Comparison of ENCODE assay signal across 11 cellular contexts in genomic region chr7:70040971-70041766, GRCh38.
A peak's percentile ranks its signal among the peaks of the same experiment; 100 is the strongest.
DNase-seq lines count a peak whose midpoint lies in the region; ATAC-seq and TF ChIP-seq lines count a peak whose summit lies in the region.
"Had no signal": no experiment of that assay in that cellular context is flagged by ENCODE, and none has a peak within 500 bp of the region (broad histone marks: within the 10 kb centered on the region; RNA-seq: fewer than 3 reads in every experiment).

No MANE protein-coding gene starts in this region.

- no peaks in the 10 kb centered on the region for H3K36me3 ChIP-seq in esophagus squamous epithelium
- no peaks in the 10 kb centered on the region for H3K36me3 ChIP-seq in psoas muscle (ENCODE audit: insufficient read depth in 1 of 2, low read depth in 1 of 2)

- H3K4me3 ChIP-seq in esophagus squamous epithelium (no peak overlapping the region), psoas muscle (no peak overlapping the region)

- H3K27ac ChIP-seq in esophagus squamous epithelium (no peak overlapping the region), psoas muscle (no peak overlapping the region)

- H3K9me3 ChIP-seq in esophagus squamous epithelium (no peaks in the 10 kb centered on the region), psoas muscle (no peaks in the 10 kb centered on the region)

- H3K27me3 ChIP-seq in esophagus squamous epithelium, result no peaks in the 10 kb centered on the region
- H3K27me3 ChIP-seq in psoas muscle (ENCODE audit: insufficient read depth in 3 of 3, low read length in 2 of 3), result no peaks in the 10 kb centered on the region

- peak in 1 of 4 donors; percentile 49 for ATAC-seq in psoas muscle

- no peak for TF ChIP-seq POLR2A in esophagus squamous epithelium (IDR thresholded peaks at IDR 0.05)

- peaks cover 0 to 8% (median 0%) of the 10 kb centered on the region in 3 donors for H3K4me1 ChIP-seq in esophagus squamous epithelium
- peaks cover 12% of the 10 kb centered on the region for H3K4me1 ChIP-seq in psoas muscle

- intact Hi-C loops in esophagus squamous epithelium (cut with DNase I) (no loop called here), psoas muscle (cut with DNase I) (loop anchor here (1.0 to 5.0 kb wide), 3 partner anchors 120 to 656 kb away; no protein-coding TSS in a partner anchor)

- peak; percentile 9 to 51 (median 24) for TF ChIP-seq CTCF in esophagus squamous epithelium (IDR thresholded peaks at IDR 0.05)
- peak; percentile 55 for TF ChIP-seq CTCF in psoas muscle (IDR thresholded peaks at IDR 0.05)

- peak; percentile 17 for DNase-seq in DMS79 treated with DMSO at 0.1 percent for 48 hours (lab: John Stamatoyannopoulos, UW)
- DNase-seq in DMS79 (lab: John Stamatoyannopoulos, UW), result no peak
- peak; percentile 20 for DNase-seq in NCI-H524 treated with DMSO at 0.1 percent for 48 hours (lab: John Stamatoyannopoulos, UW)
- no peak for DNase-seq in esophagus squamous epithelium (lab: John Stamatoyannopoulos, UW)
- no peak for DNase-seq in psoas muscle
- no peak for DNase-seq in occipital lobe (lab: John Stamatoyannopoulos, UW)
- DNase-seq in COLO829 (ENCODE audit: low spot score), result no peak
- no peak for DNase-seq in stimulated activated naive CD4-positive, alpha-beta T cell (lab: John Stamatoyannopoulos, UW)
- DNase-seq: 8988T; activated T-cell treated with anti-CD3 and anti-CD28 coated beads, Interleukin-2, amount 50 U/mL, for 24 hours; NCI-H146 had no signal

Comparison
In these comparisons a context has a peak if more than half of its experiments do, and no peak if none do; other contexts are left out.
1. DNase-seq: peak in DMS79 treated with DMSO at 0.1 percent for 48 hours (single experiment) and NCI-H524 treated with DMSO at 0.1 percent for 48 hours (single experiment); none in DMS79 (single experiment), esophagus squamous epithelium (single experiment), psoas muscle (0 of 2), occipital lobe (single experiment), COLO829 (single experiment) and stimulated activated naive CD4-positive, alpha-beta T cell (0 of 6).